Comparison of ENCODE assay signal across 16 cellular contexts in the genomic region with DNA sequence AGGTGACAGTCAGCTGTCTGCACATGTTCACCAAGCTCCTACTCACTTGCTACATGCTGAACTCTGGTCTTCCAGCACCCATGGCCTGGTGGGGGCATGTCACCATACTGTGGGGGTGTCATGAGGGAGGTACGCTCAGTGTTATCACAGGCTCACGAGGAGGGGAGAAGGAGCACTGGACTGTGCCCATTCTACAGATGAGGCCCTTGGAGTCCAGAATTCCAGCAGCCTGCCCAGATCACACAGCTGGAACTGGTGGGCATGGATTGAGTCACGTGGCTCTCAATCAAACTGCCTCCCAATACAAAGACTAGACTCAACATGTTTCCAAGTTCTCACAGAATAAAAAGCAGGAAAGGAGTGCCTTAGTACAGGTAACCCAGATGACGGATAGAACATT.
"Had no signal": no experiment of that assay in that cellular context is flagged by ENCODE, and none has a peak within 500 bp of the region (broad histone marks: within the 10 kb centered on the region; RNA-seq: fewer than 3 reads in every experiment).

No MANE protein-coding gene starts in this region.

- DNase-seq: activated CD4-positive, alpha-beta T cell treated with anti-CD3 and anti-CD28 coated beads, Interleukin-2, amount 50 U/mL, for 4 hours; activated CD4-positive, CD25-positive, alpha-beta regulatory T cell treated with anti-CD3 and anti-CD28 coated beads, Interleukin-2, amount 50 U/mL, for 72 hours; activated naive CD4-positive, alpha-beta T cell; activated T-cell treated with anti-CD3 and anti-CD28 coated beads, Interleukin-2, amount 50 U/mL, for 1 hour; left lung; mesenchymal stem cell; sigmoid colon; stimulated activated CD4-positive, alpha-beta T cell treated with anti-CD3 and anti-CD28 coated beads, Interleukin-12 subunit alpha, Interleukin-12 subunit beta, amount 100 ng/mL, for 4 hours; stimulated activated CD4-positive, alpha-beta T cell treated with anti-CD3 and anti-CD28 coated beads, Interleukin-2, amount 100 ng/mL, for 48 hours; stimulated activated naive CD8-positive, alpha-beta T cell treated with anti-CD3 and anti-CD28 coated beads, Interleukin-15, Interleukin-2, amounts not matched to agents 100 U/mL and 50 U/mL, for 24 hours; testis had no signal

- ATAC-seq: esophagus mucosa; left lung; stimulated activated naive CD8-positive, alpha-beta T cell treated with anti-CD3 and anti-CD28 coated beads, Interleukin-15, Interleukin-2, amounts not matched to agents 100 U/mL and 50 U/mL, for 24 hours had no signal

- H3K4me3 ChIP-seq: left lung, prostate gland, sigmoid colon, testis had no signal

- H3K9me3 ChIP-seq: left lung, prostate gland, sigmoid colon, testis had no signal

- H3K27ac ChIP-seq: left lung, prostate gland, testis had no signal

- H3K9me3 Mint-ChIP-seq: dendritic cell treated with granulocyte-macrophage colony-stimulating factor and Interleukin-4, amounts not matched to agents 40 ng/mL and 50 ng/mL, for 4 days; T-helper 2 cell treated with Interferon-gamma antibody and Interleukin-4, amounts not matched to agents 5 μg/mL and 100 μg/mL, for 36 hours had no signal

- H3K4me3 Mint-ChIP-seq: dendritic cell treated with granulocyte-macrophage colony-stimulating factor and Interleukin-4, amounts not matched to agents 40 ng/mL and 50 ng/mL, for 4 days; T-helper 2 cell treated with Interferon-gamma antibody and Interleukin-4, amounts not matched to agents 5 μg/mL and 100 μg/mL, for 36 hours had no signal

- H3K27me3 ChIP-seq: left lung, sigmoid colon, testis had no signal

- H3K27ac Mint-ChIP-seq: dendritic cell treated with granulocyte-macrophage colony-stimulating factor and Interleukin-4, amounts not matched to agents 40 ng/mL and 50 ng/mL, for 4 days; T-helper 2 cell treated with Interferon-gamma antibody and Interleukin-4, amounts not matched to agents 5 μg/mL and 100 μg/mL, for 36 hours had no signal

- FAIRE-seq: urothelium cell line had no signal
